ENCODE assay signal across 26 cellular contexts in genomic region chr2:232377319-232377718, GRCh38. TPM values are rescaled to one million over a fixed set of nuclear protein-coding genes. Genes with fewer than 3 reads are reported as not detected.
"Had no signal": no experiment of that assay in that cellular context is flagged by ENCODE, and none has a peak within 500 bp of the region (broad histone marks: within the 10 kb centered on the region; RNA-seq: fewer than 3 reads in every experiment).

No MANE protein-coding gene starts in this region.

- H3K27me3 Mint-ChIP-seq: activated CD4-positive, alpha-beta memory T cell treated with anti-CD3 and anti-CD28 coated beads, Interleukin-2, amount 10 ng/mL, durations not matched to agents 7 days and 5 days had no signal

- H3K4me1 Mint-ChIP-seq: activated CD4-positive, alpha-beta memory T cell treated with anti-CD3 and anti-CD28 coated beads, Interleukin-2, amount 10 ng/mL, durations not matched to agents 7 days and 5 days; activated naive CD8-positive, alpha-beta T cell treated with anti-CD3 and anti-CD28 coated beads, Interleukin-2, amount 50 U/mL, for 24 hours; central memory CD8-positive, alpha-beta T cell; T-helper 17 cell had no signal

- H3K36me3 ChIP-seq: ascending aorta had no signal

- H3K4me3 ChIP-seq: ascending aorta, body of pancreas, K562 had no signal

- H3K9me3 Mint-ChIP-seq: activated CD4-positive, alpha-beta memory T cell treated with anti-CD3 and anti-CD28 coated beads, Interleukin-2, amount 10 ng/mL, durations not matched to agents 7 days and 5 days; activated naive CD4-positive, alpha-beta T cell treated with anti-CD3 and anti-CD28 coated beads, Interleukin-2, amount 50 U/mL, for 72 hours; activated naive CD8-positive, alpha-beta T cell treated with anti-CD3 and anti-CD28 coated beads, Interleukin-2, amount 50 U/mL, for 24 hours; activated T-cell treated with anti-CD3 and anti-CD28 coated beads, Interleukin-2, amount 50 U/mL, for 72 hours; central memory CD8-positive, alpha-beta T cell had no signal

- H3K4me3 Mint-ChIP-seq: activated CD4-positive, alpha-beta memory T cell treated with anti-CD3 and anti-CD28 coated beads, Interleukin-2, amount 10 ng/mL, durations not matched to agents 7 days and 5 days; activated naive CD8-positive, alpha-beta T cell treated with anti-CD3 and anti-CD28 coated beads, Interleukin-2, amount 50 U/mL, for 24 hours; activated T-cell treated with anti-CD3 and anti-CD28 coated beads, Interleukin-2, amount 50 U/mL, for 72 hours; central memory CD8-positive, alpha-beta T cell; T-helper 17 cell had no signal

- H3K27me3 ChIP-seq: body of pancreas had no signal

- H3K36me3 Mint-ChIP-seq: activated naive CD4-positive, alpha-beta T cell treated with anti-CD3 and anti-CD28 coated beads, Interleukin-2, amount 50 U/mL, for 72 hours had no signal

- H3K9me3 ChIP-seq: ascending aorta, body of pancreas had no signal

- H3K27ac ChIP-seq: ascending aorta, body of pancreas had no signal

- ATAC-seq: activated naive CD4-positive, alpha-beta T cell treated with anti-CD3 and anti-CD28 coated beads, Interleukin-2, amount 50 U/mL, for 72 hours; activated naive CD8-positive, alpha-beta T cell treated with anti-CD3 and anti-CD28 coated beads, Interleukin-2, amount 50 U/mL, for 24 hours; activated T-cell treated with anti-CD3 and anti-CD28 coated beads, Interleukin-2, amount 50 U/mL, for 72 hours; body of pancreas; K562; T-helper 17 cell had no signal

- H3K27ac Mint-ChIP-seq: activated CD4-positive, alpha-beta memory T cell treated with anti-CD3 and anti-CD28 coated beads, Interleukin-2, amount 10 ng/mL, durations not matched to agents 7 days and 5 days; activated naive CD4-positive, alpha-beta T cell treated with anti-CD3 and anti-CD28 coated beads, Interleukin-2, amount 50 U/mL, for 72 hours; activated naive CD8-positive, alpha-beta T cell treated with anti-CD3 and anti-CD28 coated beads, Interleukin-2, amount 50 U/mL, for 24 hours; activated T-cell treated with anti-CD3 and anti-CD28 coated beads, Interleukin-2, amount 50 U/mL, for 72 hours; T-helper 17 cell had no signal

- H3K4me1 ChIP-seq: ascending aorta, body of pancreas had no signal

- DNase-seq: activated CD4-positive, alpha-beta memory T cell treated with anti-CD3 and anti-CD28 coated beads, Interleukin-2, amount 10 ng/mL, durations not matched to agents 7 days and 5 days; activated CD4-positive, alpha-beta T cell treated with anti-CD3 and anti-CD28 coated beads, Interleukin-2, amount 50 U/mL, for 1 hour; activated CD4-positive, CD25-positive, alpha-beta regulatory T cell; activated naive CD4-positive, alpha-beta T cell treated with Interleukin-2 at 50 U/mL for 16 hours; activated naive CD8-positive, alpha-beta T cell treated with anti-CD3 and anti-CD28 coated beads, Interleukin-2, amount 50 U/mL, for 24 hours; activated T-cell treated with anti-CD3 and anti-CD28 coated beads for 4 hours; activated T-cell treated with anti-CD3 and anti-CD28 coated beads, Interleukin-2, amount 50 U/mL, for 72 hours; amniotic stem cell; body of pancreas; Karpas-422; MM.1S; NCI-H1105 treated with DMSO at 0.1 percent for 48 hours; NCI-H1436 treated with DMSO at 0.1 percent for 48 hours; NCI-H187; NCI-H2081; NCI-H446; NCI-H524; SIG-M5; T-helper 17 cell; T-helper 9 cell had no signal

RNA-seq across cellular contexts. Expression of gene ALPP, which starts 1.2 kb away (rescaled TPM):
- total RNA-seq: activated CD4-positive, alpha-beta memory T cell treated with anti-CD3 and anti-CD28 coated beads, Interleukin-2, amount 10 ng/mL, durations not matched to agents 7 days and 5 days; activated CD8-positive, alpha-beta memory T cell treated with anti-CD3 and anti-CD28 coated beads for 36 hours; activated T-cell treated with anti-CD3 and anti-CD28 coated beads, Interleukin-2, amount 50 U/mL, for 72 hours; ascending aorta; bronchial epithelial cell; K562 had no signal

RNA-seq across cellular contexts. Expression of gene ALPG, which starts 29.3 kb away (rescaled TPM):
- total RNA-seq: activated CD4-positive, alpha-beta memory T cell treated with anti-CD3 and anti-CD28 coated beads, Interleukin-2, amount 10 ng/mL, durations not matched to agents 7 days and 5 days; activated CD8-positive, alpha-beta memory T cell treated with anti-CD3 and anti-CD28 coated beads for 36 hours; activated naive CD4-positive, alpha-beta T cell treated with anti-CD3 and anti-CD28 coated beads, Interleukin-2, amount 50 U/mL, for 72 hours; activated T-cell treated with anti-CD3 and anti-CD28 coated beads, Interleukin-2, amount 50 U/mL, for 72 hours; ascending aorta; body of pancreas; bronchial epithelial cell; K562; T-helper 17 cell had no signal
- polyA plus RNA-seq: K562 had no signal
